Comparison of ENCODE assay signal across 20 cellular contexts in genomic region chr9:137007816-137008270, GRCh38. TPM values are rescaled to one million over a fixed set of nuclear protein-coding genes. Genes with fewer than 3 reads are reported as not detected.
DNase-seq lines count a peak whose midpoint lies in the region; ATAC-seq and TF ChIP-seq lines count a peak whose summit lies in the region.
"Had no signal": no experiment of that assay in that cellular context is flagged by ENCODE, and none has a peak within 500 bp of the region (broad histone marks: within the 10 kb centered on the region; RNA-seq: fewer than 3 reads in every experiment).

No MANE protein-coding gene starts in this region.

- H3K4me1 ChIP-seq in BLaER1 (peaks cover 29% of the 10 kb centered on the region), mesenchymal stem cell (ENCODE audit: control insufficient read depth, insufficient read depth, low read depth, low read length) (peaks cover 25% of the 10 kb centered on the region)

- H2AK5ac ChIP-seq in mesenchymal stem cell (ENCODE audit: low read length, severe bottlenecking): no peak overlapping the region

- peak overlapping the region in 1 of 2 experiments; percentile 15 for H2BK12ac ChIP-seq in mesenchymal stem cell (ENCODE audit: low read length in 2 of 2)

- H2BK5ac ChIP-seq in mesenchymal stem cell (ENCODE audit: low read depth, low read length, poor library complexity, severe bottlenecking): no peak overlapping the region

- WGBS in mesenchymal stem cell: 79% methylated on average over 13 of the region's 13 CpGs

- no peak overlapping the region for H3K23ac ChIP-seq in mesenchymal stem cell (ENCODE audit: low read length in 2 of 2)

- H3K27ac Mint-ChIP-seq in activated naive CD8-positive, alpha-beta T cell treated with anti-CD3 and anti-CD28 coated beads for 36 hours: no peak overlapping the region
- H3K27ac Mint-ChIP-seq: CD8-positive, alpha-beta memory T cell had no signal

- H3K4me1 Mint-ChIP-seq in activated naive CD8-positive, alpha-beta T cell treated with anti-CD3 and anti-CD28 coated beads for 36 hours: peaks cover 9% of the 10 kb centered on the region

- DNase-seq in WERI-Rb-1 (peak; percentile 58), mesenchymal stem cell (no peak), NCI-H748 (lab: John Stamatoyannopoulos, UW; ENCODE audit: unreplicated experiment) (no peak)
- no peak for DNase-seq in activated naive CD8-positive, alpha-beta T cell treated with anti-CD3 and anti-CD28 coated beads for 36 hours
- DNase-seq: CD8-positive, alpha-beta memory T cell; DMS79; GM23248; HCEC 1CT; NCI-H1105; NCI-H1694; NCI-H2227 treated with DMSO at 0.1 percent for 48 hours; NCI-H524; RPMI8226 had no signal

- H3K79me1 ChIP-seq in mesenchymal stem cell (replicated peaks; ENCODE audit: low read length, poor library complexity, severe bottlenecking): no peaks in the 10 kb centered on the region

- TF ChIP-seq CTCF in WERI-Rb-1 (IDR thresholded peaks at IDR 0.05; ENCODE audit: low read depth, low read length): no peak

- no peaks in the 10 kb centered on the region for H3K27me3 Mint-ChIP-seq in activated naive CD8-positive, alpha-beta T cell treated with anti-CD3 and anti-CD28 coated beads for 36 hours
- H3K27me3 Mint-ChIP-seq: CD8-positive, alpha-beta memory T cell had no signal

- H3K36me3 ChIP-seq in BLaER1 (peaks cover 28% of the 10 kb centered on the region; the same call in 1 of the 2 replicates), WERI-Rb-1 (peaks cover 14% of the 10 kb centered on the region), mesenchymal stem cell (ENCODE audit: control insufficient read depth in 1 of 2, insufficient read depth in 2 of 2, low read depth in 1 of 2, low read length in 2 of 2) (peaks cover 8 to 39% of the 10 kb centered on the region in 2 experiments)

- H3K27me3 ChIP-seq in BLaER1 (no peaks in the 10 kb centered on the region), WERI-Rb-1 (ENCODE audit: insufficient read depth, low read depth, severe bottlenecking) (no peaks in the 10 kb centered on the region), mesenchymal stem cell (ENCODE audit: control insufficient read depth in 1 of 2, insufficient read depth in 1 of 2, low read length in 2 of 2) (no peaks in the 10 kb centered on the region)

- no peak overlapping the region for H2BK15ac ChIP-seq in mesenchymal stem cell (ENCODE audit: low read depth, poor library complexity, severe bottlenecking)

- no peaks in the 10 kb centered on the region for H4K20me1 ChIP-seq in BLaER1

- H3K4me2 ChIP-seq in BLaER1 (peak overlapping the region; percentile 55), mesenchymal stem cell (ENCODE audit: low read length, poor library complexity, severe bottlenecking) (peak overlapping the region; percentile 38)

- H3K36me3 Mint-ChIP-seq in activated naive CD8-positive, alpha-beta T cell treated with anti-CD3 and anti-CD28 coated beads for 36 hours: no peaks in the 10 kb centered on the region

- no peak overlapping the region for H3K18ac ChIP-seq in mesenchymal stem cell (ENCODE audit: low read depth in 1 of 2, low read length in 2 of 2)

- H3K14ac ChIP-seq in mesenchymal stem cell (ENCODE audit: low read length in 2 of 2): no peak overlapping the region

- no peak overlapping the region for H3K4ac ChIP-seq in mesenchymal stem cell (ENCODE audit: low read depth in 1 of 2, low read length in 2 of 2)

- H2AFZ ChIP-seq in mesenchymal stem cell (ENCODE audit: low read depth, low read length): no peak overlapping the region
- H2AFZ ChIP-seq: GM23248 had no signal

- no peak overlapping the region for H3K4me3 ChIP-seq in BLaER1
- no peak overlapping the region for H3K4me3 ChIP-seq in WERI-Rb-1 (ENCODE audit: low read depth, low read length)
- no peak overlapping the region for H3K4me3 ChIP-seq in mesenchymal stem cell (ENCODE audit: insufficient read depth in 1 of 2, low read depth in 1 of 2, low read length in 2 of 2)
- H3K4me3 ChIP-seq: GM23248 had no signal

- no peak overlapping the region for H4K8ac ChIP-seq in mesenchymal stem cell (ENCODE audit: low read length)

- H4K91ac ChIP-seq in mesenchymal stem cell (ENCODE audit: low read length): no peak overlapping the region

- H3K9me3 Mint-ChIP-seq in activated naive CD8-positive, alpha-beta T cell treated with anti-CD3 and anti-CD28 coated beads for 36 hours: no peaks in the 10 kb centered on the region
- H3K9me3 Mint-ChIP-seq: CD8-positive, alpha-beta memory T cell had no signal

- H3K9me3 ChIP-seq in BLaER1 (peaks cover 15% of the 10 kb centered on the region; the same call in 1 of the 2 replicates), WERI-Rb-1 (ENCODE audit: severe bottlenecking) (peaks cover 2% of the 10 kb centered on the region), mesenchymal stem cell (ENCODE audit: control insufficient read depth, low read length) (no peaks in the 10 kb centered on the region)

- no peak for ATAC-seq in GM21619 (IDR thresholded peaks at IDR 0.05; ENCODE audit: unreplicated experiment)

- no peak overlapping the region for H3K4me3 Mint-ChIP-seq in activated naive CD8-positive, alpha-beta T cell treated with anti-CD3 and anti-CD28 coated beads for 36 hours
- H3K4me3 Mint-ChIP-seq: CD8-positive, alpha-beta memory T cell had no signal

- H3K9ac ChIP-seq in BLaER1: 0 out of 2 replicates have a peak overlapping the region, but pooled peaks have one; percentile 10
- no peak overlapping the region for H3K9ac ChIP-seq in mesenchymal stem cell (ENCODE audit: low read length)
- H3K9ac ChIP-seq: GM23248 had no signal

- no peak overlapping the region for H2BK120ac ChIP-seq in mesenchymal stem cell (ENCODE audit: low read depth, low read length)

- H3K27ac ChIP-seq in BLaER1 (peak overlapping the region; percentile 41; the same call in 1 of the 2 replicates), WERI-Rb-1 (peak overlapping the region; percentile 62), mesenchymal stem cell (ENCODE audit: low read length, poor library complexity, severe bottlenecking) (no peak overlapping the region)
- H3K27ac ChIP-seq: GM23248 had no signal

RNA-seq across cellular contexts. Expression of gene CLIC3, which starts 11.5 kb away (rescaled TPM):
- 4.4 TPM for polyA plus RNA-seq in mesenchymal stem cell (2013, experiment 1 of 2)
- 4.3 TPM for polyA plus RNA-seq in mesenchymal stem cell (2013, experiment 2 of 2)
- not detected for total RNA-seq in activated naive CD8-positive, alpha-beta T cell treated with anti-CD3 and anti-CD28 coated beads for 36 hours
- total RNA-seq: OCI-LY7 had no signal

RNA-seq across cellular contexts. Expression of gene PAXX, which starts 15.6 kb away (rescaled TPM):
- 27.3 TPM for polyA plus RNA-seq in mesenchymal stem cell (2013, experiment 1 of 2)
- polyA plus RNA-seq in mesenchymal stem cell (2013, experiment 2 of 2): 26.3 TPM
- total RNA-seq in activated naive CD8-positive, alpha-beta T cell treated with anti-CD3 and anti-CD28 coated beads for 36 hours: 10 to 100 TPM; 57.2 to 60.1 TPM

RNA-seq across cellular contexts. Expression of gene ABCA2, which starts 20.2 kb away (rescaled TPM):
- polyA plus RNA-seq in mesenchymal stem cell (2013, experiment 1 of 2): 20.0 TPM
- polyA plus RNA-seq in mesenchymal stem cell (2013, experiment 2 of 2): 17.9 TPM
- total RNA-seq in activated naive CD8-positive, alpha-beta T cell treated with anti-CD3 and anti-CD28 coated beads for 36 hours: 1 to 10 TPM; 4.2 to 4.9 TPM

RNA-seq across cellular contexts. Expression of gene FUT7, which starts 24.0 kb away (rescaled TPM):
- polyA plus RNA-seq in mesenchymal stem cell (2013, experiment 1 of 2): not detected
- polyA plus RNA-seq in mesenchymal stem cell (2013, experiment 2 of 2): not detected
- not detected for total RNA-seq in activated naive CD8-positive, alpha-beta T cell treated with anti-CD3 and anti-CD28 coated beads for 36 hours
- total RNA-seq: A172, GM23248, HT1080, LHCN-M2 had no signal
- polyA plus RNA-seq: BJ, GM23248 had no signal

RNA-seq across cellular contexts. Expression of gene LCNL1, which starts 25.1 kb away (rescaled TPM):
- polyA plus RNA-seq in mesenchymal stem cell (2013, experiment 1 of 2): 4.3 TPM
- 4.1 TPM for polyA plus RNA-seq in mesenchymal stem cell (2013, experiment 2 of 2)
- total RNA-seq in activated naive CD8-positive, alpha-beta T cell treated with anti-CD3 and anti-CD28 coated beads for 36 hours: not detected
- total RNA-seq: A172, GM23248, HT1080, OCI-LY7 had no signal
- polyA plus RNA-seq: GM23248 had no signal
